ENCODE assay signal across 16 cellular contexts in the genomic region with DNA sequence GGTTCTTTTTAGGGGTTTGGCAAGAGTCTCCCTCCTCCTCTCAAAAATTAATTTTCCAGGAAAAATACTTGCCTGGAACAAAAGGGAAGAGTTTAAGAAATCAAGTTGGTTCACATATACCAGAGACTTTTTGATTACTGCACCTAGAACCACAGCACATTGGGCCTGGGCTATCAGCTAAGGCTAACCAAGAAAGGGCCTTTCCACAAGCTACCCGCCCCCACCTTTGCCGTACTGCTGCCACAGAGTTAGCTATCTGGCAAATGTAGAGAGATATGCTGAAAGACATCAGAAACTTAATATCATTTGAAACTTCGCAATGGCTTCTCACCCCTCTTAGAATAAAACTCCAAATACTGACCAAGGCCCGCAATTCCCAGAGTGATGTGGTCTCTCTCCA.
DNase-seq lines count a peak whose midpoint lies in the region; ATAC-seq, FAIRE-seq and TF ChIP-seq lines count a peak whose summit lies in the region.
"Had no signal": no experiment of that assay in that cellular context is flagged by ENCODE, and none has a peak within 500 bp of the region (broad histone marks: within the 10 kb centered on the region; RNA-seq: fewer than 3 reads in every experiment).

No MANE protein-coding gene starts in this region.

- DNase-seq in Right ventricle myocardium superior (no peak), cardiac septum (ENCODE audit: low spot score) (no peak), PC-9 (no peak), NCI-H1417 (lab: John Stamatoyannopoulos, UW) (no peak), urothelium cell line (ENCODE audit: low spot score) (no peak)
- no peak for DNase-seq in effector memory CD8-positive, alpha-beta T cell
- DNase-seq: erythroblast, kidney glomerular epithelial cell, MV-4-11, NCI-H2107, ovary, small intestine, stomach had no signal

- H3K27ac Mint-ChIP-seq in effector memory CD8-positive, alpha-beta T cell = peak overlapping the region; percentile 74 to 87
- peak overlapping the region; percentile 42 for H3K27ac Mint-ChIP-seq in stimulated activated naive CD8-positive, alpha-beta T cell treated with anti-CD3 and anti-CD28 coated beads, Interleukin-15, Interleukin-2, amounts not matched to agents 100 ng/mL and 50 ng/mL, for 24 hours

- peaks cover 78 to 82% of the 10 kb centered on the region in 2 donors for H3K4me1 Mint-ChIP-seq in effector memory CD8-positive, alpha-beta T cell (ENCODE audit: low read depth in 2 of 2)
- peaks cover 91% of the 10 kb centered on the region for H3K4me1 Mint-ChIP-seq in stimulated activated naive CD8-positive, alpha-beta T cell treated with anti-CD3 and anti-CD28 coated beads, Interleukin-15, Interleukin-2, amounts not matched to agents 100 ng/mL and 50 ng/mL, for 24 hours (ENCODE audit: low read depth)

- H3K4me2 ChIP-seq in PC-9 = peak overlapping the region; percentile 65

- H3F3A ChIP-seq in PC-9 (ENCODE audit: insufficient read depth, low read depth) = peaks cover 45% of the 10 kb centered on the region

- H3K9me2 ChIP-seq in PC-9 (ENCODE audit: insufficient read depth) = no peaks in the 10 kb centered on the region; the same call in 1 of the 2 replicates

- H3K36me3 Mint-ChIP-seq in effector memory CD8-positive, alpha-beta T cell (ENCODE audit: insufficient read depth) = peaks cover 4% of the 10 kb centered on the region
- H3K36me3 Mint-ChIP-seq in stimulated activated naive CD8-positive, alpha-beta T cell treated with anti-CD3 and anti-CD28 coated beads, Interleukin-15, Interleukin-2, amounts not matched to agents 100 ng/mL and 50 ng/mL, for 24 hours (ENCODE audit: low read depth) = no peaks in the 10 kb centered on the region

- H3K79me2 ChIP-seq in PC-9 (ENCODE audit: low read depth) = peaks cover 93% of the 10 kb centered on the region

- peaks cover 78% of the 10 kb centered on the region for H3K4me1 ChIP-seq in PC-9 (replicated peaks; ENCODE audit: insufficient read depth)

- H4K20me1 ChIP-seq in PC-9 (ENCODE audit: insufficient read depth) = no peaks in the 10 kb centered on the region

- H3K4me3 Mint-ChIP-seq in effector memory CD8-positive, alpha-beta T cell = peak overlapping the region in 1 of 2 donors; percentile 1
- no peak overlapping the region for H3K4me3 Mint-ChIP-seq in stimulated activated naive CD8-positive, alpha-beta T cell treated with anti-CD3 and anti-CD28 coated beads, Interleukin-15, Interleukin-2, amounts not matched to agents 100 ng/mL and 50 ng/mL, for 24 hours

- intact Hi-C loops in Right ventricle myocardium superior (cut with DNase I) = loop anchor here (10.0 kb wide), 1 partner anchor 248 kb away; no protein-coding TSS in a partner anchor
- intact Hi-C loops in cardiac septum (cut with DNase I) = no loop called here
- intact Hi-C loops in PC-9 (cut with micrococcal nuclease; ENCODE audit: unreplicated experiment) = loop anchor here (1.0 kb wide), 2 partner anchors 50 to 76 kb away; no protein-coding TSS in a partner anchor

- peak overlapping the region; percentile 2; the same call in 1 of the 2 replicates for H3K4me3 ChIP-seq in PC-9
- H3K4me3 ChIP-seq: coronary artery, ovary, stomach had no signal

- no peaks in the 10 kb centered on the region for H3K27me3 ChIP-seq in PC-9 (ENCODE audit: insufficient read depth, low read depth)
- H3K27me3 ChIP-seq: ovary, stomach had no signal

- POLR2A ChIA-PET in PC-9 (lab: Charles Lee; ENCODE audit: unreplicated experiment) = no interaction called here

- H3K27ac ChIP-seq in PC-9 = peak overlapping the region; percentile 91
- H3K27ac ChIP-seq: coronary artery, ovary had no signal

- no peak overlapping the region for H2AFZ ChIP-seq in PC-9

- TF ChIP-seq CTCF in PC-9 (conservative IDR thresholded peaks at IDR 0.05) = no peak

- TSS peak; percentile 62 for BruUV-seq in PC-9 (replicated peaks; lab: Mats Ljungman, UMichigan)

- no peaks in the 10 kb centered on the region for H3K9me3 ChIP-seq in PC-9 (ENCODE audit: insufficient read depth, low read depth)
- H3K9me3 ChIP-seq: ovary, stomach had no signal

- no peaks in the 10 kb centered on the region for H3K9me3 Mint-ChIP-seq in effector memory CD8-positive, alpha-beta T cell
- no peaks in the 10 kb centered on the region for H3K9me3 Mint-ChIP-seq in stimulated activated naive CD8-positive, alpha-beta T cell treated with anti-CD3 and anti-CD28 coated beads, Interleukin-15, Interleukin-2, amounts not matched to agents 100 ng/mL and 50 ng/mL, for 24 hours

- no peaks in the 10 kb centered on the region for H3K27me3 Mint-ChIP-seq in effector memory CD8-positive, alpha-beta T cell
- H3K27me3 Mint-ChIP-seq in stimulated activated naive CD8-positive, alpha-beta T cell treated with anti-CD3 and anti-CD28 coated beads, Interleukin-15, Interleukin-2, amounts not matched to agents 100 ng/mL and 50 ng/mL, for 24 hours = no peaks in the 10 kb centered on the region

- CTCF ChIA-PET in PC-9 (lab: Charles Lee) = interaction anchor here (0.6 to 1.4 kb wide), 3 partner anchors 16 to 157 kb away, joined by 4 read pairs; no protein-coding TSS in a partner anchor

- H3K36me3 ChIP-seq in PC-9 (ENCODE audit: low read depth) = 0 out of 2 replicates have a peak, but pooled peaks cover 10% of the 10 kb centered on the region
- H3K36me3 ChIP-seq: ovary, stomach had no signal

- no peak for FAIRE-seq in urothelium cell line (lab: Jason Lieb, UNC)
- FAIRE-seq: small intestine had no signal

- ATAC-seq in Right ventricle myocardium superior (ENCODE audit: poor library complexity) (peak; percentile 3), HG02884 (IDR thresholded peaks at IDR 0.05; ENCODE audit: unreplicated experiment) (no peak)
- ATAC-seq in effector memory CD8-positive, alpha-beta T cell (replicated peaks) = no peak
